ENCODE assay signal across 24 cellular contexts in genomic region chr13:75492389-75492788, GRCh38. TPM values are rescaled to one million over a fixed set of nuclear protein-coding genes. Genes with fewer than 3 reads are reported as not detected.
DNase-seq lines count a peak whose midpoint lies in the region; ATAC-seq, FAIRE-seq and TF ChIP-seq lines count a peak whose summit lies in the region.
"Had no signal": no experiment of that assay in that cellular context is flagged by ENCODE, and none has a peak within 500 bp of the region (broad histone marks: within the 10 kb centered on the region; RNA-seq: fewer than 3 reads in every experiment).

No MANE protein-coding gene starts in this region.

- H4K8ac ChIP-seq in H1 (ENCODE audit: extremely low read depth, insufficient read depth, low read length), result no peak overlapping the region

- H3K4me2 ChIP-seq in H1 (ENCODE audit: insufficient read depth in 1 of 2, low read depth in 2 of 2, low read length in 2 of 2), result no peak overlapping the region
- H3K4me2 ChIP-seq: BLaER1 had no signal

- no peak overlapping the region for H2BK120ac ChIP-seq in H1 (replicated peaks; ENCODE audit: low read depth, low read length)

- no peak overlapping the region for H3K14ac ChIP-seq in H1 (ENCODE audit: insufficient read length)

- H4K20me1 ChIP-seq in H1 (replicated peaks in 1 of 2; ENCODE audit: control insufficient read depth in 1 of 2, insufficient read depth in 2 of 2, low read length in 2 of 2), result no peaks in the 10 kb centered on the region
- H4K20me1 ChIP-seq: BLaER1 had no signal

- no peak overlapping the region for H2BK20ac ChIP-seq in H1 (ENCODE audit: low read length)

- CTCF ChIA-PET in activated naive CD4-positive, alpha-beta T cell treated with anti-CD3 and anti-CD28 coated beads for 36 hours (lab: Charles Lee), result no interaction called here
- CTCF ChIA-PET in H1 (lab: Charles Lee; ENCODE audit: partially characterized antibody), result interaction anchor here (1.2 to 1.8 kb wide), 2 partner anchors 10 to 30 kb away, joined by 4 to 5 read pairs; partner anchors contain the start of gene TBC1D4

- no peaks in the 10 kb centered on the region for H3K23me2 ChIP-seq in H1 (ENCODE audit: low read depth, low read length)

- WGBS in H1 (ENCODE audit: extremely low coverage in 1 of 2, insufficient coverage in 1 of 2, insufficient read length in 1 of 2, insufficient replicate concordance in 2 of 2, low coverage in 1 of 2, low lambda C conversion rate in 2 of 2, missing lambda C conversion rate in 1 of 2), 2 experiments, result 93% methylated on average over 5 of the region's 5 CpGs; no CpG with 5 or more reads in 1 of the 2 experiments

- H3K27ac ChIP-seq in H1 (ENCODE audit: low read depth, low read length), result no peak overlapping the region
- H3K27ac ChIP-seq in subcutaneous abdominal adipose tissue (ENCODE audit: low read depth, low read length), result peak overlapping the region; percentile 53
- H3K27ac ChIP-seq: BLaER1, esophagus muscularis mucosa, tibial nerve had no signal

- no peak overlapping the region for H4K5ac ChIP-seq in H1 (ENCODE audit: insufficient read length, low read depth, low read length)

- no peak overlapping the region for H2AK5ac ChIP-seq in H1 (ENCODE audit: low read depth, low read length)

- no peak for TF ChIP-seq RAD21 in H1 (IDR thresholded peaks at IDR 0.05 in 1 of 2, conservative IDR thresholded peaks at IDR 0.05 in 1 of 2; ENCODE audit: low read depth in 2 of 2, low read length in 2 of 2)

- H3K9ac ChIP-seq in H1 (replicated peaks in 1 of 4; ENCODE audit: extremely low read depth in 1 of 4, low read depth in 3 of 4, low read length in 3 of 4) (no peak overlapping the region), subcutaneous abdominal adipose tissue (ENCODE audit: low read length in 5 of 5) (no peak overlapping the region)
- H3K9ac ChIP-seq: BLaER1 had no signal

- H2BK12ac ChIP-seq in H1 (ENCODE audit: low read depth, low read length), result no peak overlapping the region

- no peaks in the 10 kb centered on the region for H3K79me1 ChIP-seq in H1 (ENCODE audit: low read depth, low read length)

- POLR2A ChIA-PET in H1 (lab: Charles Lee; ENCODE audit: partially characterized antibody), result no interaction called here

- H3K4me1 Mint-ChIP-seq in activated naive CD4-positive, alpha-beta T cell treated with anti-CD3 and anti-CD28 coated beads for 36 hours (ENCODE audit: low read depth), result no peaks in the 10 kb centered on the region
- H3K4me1 Mint-ChIP-seq in progenitor cell of endocrine pancreas (ENCODE audit: low read depth), result peaks cover 11% of the 10 kb centered on the region
- H3K4me1 Mint-ChIP-seq: memory B cell had no signal

- TF ChIP-seq EP300 in H1 (IDR thresholded peaks at IDR 0.05; ENCODE audit: borderline replicate concordance in 1 of 2, low read depth in 2 of 2, low read length in 2 of 2), result no peak

- no peak overlapping the region for H3K4me3 Mint-ChIP-seq in activated naive CD4-positive, alpha-beta T cell treated with anti-CD3 and anti-CD28 coated beads for 36 hours
- no peak overlapping the region for H3K4me3 Mint-ChIP-seq in progenitor cell of endocrine pancreas (ENCODE audit: low read depth)
- H3K4me3 Mint-ChIP-seq: activated naive CD4-positive, alpha-beta T cell treated with anti-CD3 and anti-CD28 coated beads, Interleukin-2, amount 50 U/mL, for 24 hours; activated T-cell treated with anti-CD3 and anti-CD28 coated beads, Interleukin-2, amount 50 U/mL, for 72 hours; memory B cell had no signal

- TF ChIP-seq CTCF in H1 (IDR thresholded peaks at IDR 0.05; ENCODE audit: control extremely low read depth in 1 of 3, insufficient read depth in 1 of 3, low read depth in 1 of 3, low read length in 3 of 3) (no peak), progenitor cell of endocrine pancreas (IDR thresholded peaks at IDR 0.05; ENCODE audit: unreplicated experiment) (no peak)

- no peak overlapping the region for H2BK15ac ChIP-seq in H1 (ENCODE audit: low read length)

- H3K9me3 Mint-ChIP-seq in activated naive CD4-positive, alpha-beta T cell treated with anti-CD3 and anti-CD28 coated beads for 36 hours, result no peaks in the 10 kb centered on the region
- no peaks in the 10 kb centered on the region for H3K9me3 Mint-ChIP-seq in progenitor cell of endocrine pancreas (ENCODE audit: low read depth)
- H3K9me3 Mint-ChIP-seq: activated naive CD4-positive, alpha-beta T cell treated with anti-CD3 and anti-CD28 coated beads, Interleukin-2, amount 50 U/mL, for 24 hours; activated T-cell treated with anti-CD3 and anti-CD28 coated beads, Interleukin-2, amount 50 U/mL, for 72 hours; memory B cell had no signal

- no peak for TF ChIP-seq POLR2A in H1 (IDR thresholded peaks at IDR 0.05; ENCODE audit: control extremely low read depth in 1 of 2, low read depth in 2 of 2, low read length in 2 of 2)

- no peaks in the 10 kb centered on the region for H3K36me3 ChIP-seq in H1 (ENCODE audit: control insufficient read depth in 2 of 4, insufficient read depth in 4 of 4, low read length in 3 of 4)
- no peaks in the 10 kb centered on the region for H3K36me3 ChIP-seq in subcutaneous abdominal adipose tissue (ENCODE audit: control insufficient read depth in 5 of 5, insufficient read depth in 5 of 5, low read length in 5 of 5)
- H3K36me3 ChIP-seq: BLaER1, esophagus muscularis mucosa, tibial nerve had no signal

- no peaks in the 10 kb centered on the region for H3K36me3 Mint-ChIP-seq in activated naive CD4-positive, alpha-beta T cell treated with anti-CD3 and anti-CD28 coated beads for 36 hours (ENCODE audit: low read depth)
- H3K36me3 Mint-ChIP-seq in progenitor cell of endocrine pancreas (ENCODE audit: insufficient read depth), result no peaks in the 10 kb centered on the region
- H3K36me3 Mint-ChIP-seq: activated naive CD4-positive, alpha-beta T cell treated with anti-CD3 and anti-CD28 coated beads, Interleukin-2, amount 50 U/mL, for 24 hours; memory B cell had no signal

- DNase-seq in activated naive CD4-positive, alpha-beta T cell treated with anti-CD3 and anti-CD28 coated beads for 36 hours, result peak; percentile 15
- no peak for DNase-seq in activated naive CD4-positive, alpha-beta T cell treated with Interleukin-2 at 50 U/mL for 16 hours
- DNase-seq in OCI-M1 (lab: John Stamatoyannopoulos, UW) (peak; percentile 40), H1 (ENCODE audit: low read depth in 1 of 2, low spot score in 2 of 2) (no peak), progenitor cell of endocrine pancreas (ENCODE audit: low spot score, unreplicated experiment) (no peak), NCI-H1694 (lab: John Stamatoyannopoulos, UW) (no peak)
- DNase-seq: activated CD4-positive, alpha-beta T cell treated with anti-CD3 and anti-CD28 coated beads for 48 hours; activated T-cell treated with anti-CD3 and anti-CD28 coated beads, Interleukin-2, amount 50 U/mL, for 72 hours; effector CD8-positive, alpha-beta T cell; glutamatergic neuron; KG1; NCI-H1092 treated with DMSO at 0.1 percent for 48 hours; NCI-H2029; NCI-H345; SHP77 treated with DMSO at 0.1 percent for 48 hours; stimulated activated CD4-positive, alpha-beta T cell treated with anti-CD3 and anti-CD28 coated beads, Interleukin-4, amount 100 ng/mL, for 4 hours; stimulated activated naive CD8-positive, alpha-beta T cell treated with anti-CD3 and anti-CD28 coated beads, Interleukin-15, Interleukin-2, amounts not matched to agents 100 U/mL and 50 U/mL, for 24 hours had no signal

- no peak overlapping the region for H3K18ac ChIP-seq in H1 (ENCODE audit: extremely low read depth, low read length)

- peaks cover 17% of the 10 kb centered on the region for H3K27me3 Mint-ChIP-seq in activated naive CD4-positive, alpha-beta T cell treated with anti-CD3 and anti-CD28 coated beads for 36 hours (ENCODE audit: low read depth)
- peaks cover 3% of the 10 kb centered on the region for H3K27me3 Mint-ChIP-seq in progenitor cell of endocrine pancreas

- H3K79me2 ChIP-seq in H1 (ENCODE audit: control insufficient read depth in 1 of 2, insufficient read depth in 2 of 2, low read length in 2 of 2), result no peaks in the 10 kb centered on the region

- no peak overlapping the region for H3K4ac ChIP-seq in H1 (replicated peaks; ENCODE audit: insufficient read length, low read depth, low read length)

- H3K23ac ChIP-seq in H1 (ENCODE audit: insufficient read length), result no peak overlapping the region

- H4K91ac ChIP-seq in H1 (replicated peaks; ENCODE audit: insufficient read length, low read length), result no peak overlapping the region

- H3K9me3 ChIP-seq in H1 (ENCODE audit: insufficient read depth in 2 of 2, low read depth in 1 of 2, low read length in 1 of 2) (no peaks in the 10 kb centered on the region), subcutaneous abdominal adipose tissue (ENCODE audit: control insufficient read depth in 5 of 5, low read length in 5 of 5) (no peaks in the 10 kb centered on the region)
- H3K9me3 ChIP-seq: BLaER1, esophagus muscularis mucosa, tibial nerve had no signal

- ATAC-seq in HG03196 (IDR thresholded peaks at IDR 0.05; ENCODE audit: unreplicated experiment), result no peak
- ATAC-seq: activated T-cell treated with anti-CD3 and anti-CD28 coated beads, Interleukin-2, amount 50 U/mL, for 72 hours; stimulated activated naive CD8-positive, alpha-beta T cell treated with anti-CD3 and anti-CD28 coated beads, Interleukin-15, Interleukin-2, amounts not matched to agents 100 U/mL and 50 U/mL, for 24 hours had no signal

- no peak overlapping the region for H3K56ac ChIP-seq in H1 (replicated peaks; ENCODE audit: insufficient read length, low read depth, low read length)

- H2AFZ ChIP-seq in H1 (ENCODE audit: low read length), result no peak overlapping the region

- no peak overlapping the region for H3K27ac Mint-ChIP-seq in activated naive CD4-positive, alpha-beta T cell treated with anti-CD3 and anti-CD28 coated beads for 36 hours
- H3K27ac Mint-ChIP-seq in progenitor cell of endocrine pancreas, result no peak overlapping the region
- H3K27ac Mint-ChIP-seq: activated naive CD4-positive, alpha-beta T cell treated with anti-CD3 and anti-CD28 coated beads, Interleukin-2, amount 50 U/mL, for 24 hours; activated T-cell treated with anti-CD3 and anti-CD28 coated beads, Interleukin-2, amount 50 U/mL, for 72 hours; memory B cell had no signal

- H3K27me3 ChIP-seq in H1 (replicated peaks in 1 of 4; ENCODE audit: control insufficient read depth in 3 of 4, extremely low read depth in 1 of 4, insufficient read depth in 3 of 4, low read length in 3 of 4) (no peaks in the 10 kb centered on the region), subcutaneous abdominal adipose tissue (ENCODE audit: control insufficient read depth in 5 of 5, insufficient read depth in 4 of 5, low read length in 5 of 5) (no peaks in the 10 kb centered on the region)
- H3K27me3 ChIP-seq: BLaER1, tibial nerve had no signal

- no peaks in the 10 kb centered on the region for H3K4me1 ChIP-seq in H1 (replicated peaks in 1 of 4; ENCODE audit: control insufficient read depth in 3 of 4, insufficient read depth in 4 of 4, low read length in 3 of 4)
- peaks cover 0 to 22% (median 18%) of the 10 kb centered on the region in 5 donors for H3K4me1 ChIP-seq in subcutaneous abdominal adipose tissue (ENCODE audit: control insufficient read depth in 5 of 5, insufficient read depth in 5 of 5, low read length in 5 of 5)
- H3K4me1 ChIP-seq: esophagus muscularis mucosa had no signal

- H2BK5ac ChIP-seq in H1 (ENCODE audit: low read depth, low read length), result no peak overlapping the region

- no peak for FAIRE-seq in H1 (lab: Jason Lieb, UNC)

- intact Hi-C loops in activated naive CD4-positive, alpha-beta T cell treated with anti-CD3 and anti-CD28 coated beads for 36 hours (cut with micrococcal nuclease), result no loop called here

- H3K4me3 ChIP-seq in H1 (ENCODE audit: extremely low read depth in 1 of 4, insufficient read depth in 2 of 4, low read depth in 3 of 4, low read length in 4 of 4) (no peak overlapping the region), subcutaneous abdominal adipose tissue (ENCODE audit: low read depth in 1 of 5, low read length in 5 of 5) (no peak overlapping the region)
- H3K4me3 ChIP-seq: BLaER1, esophagus muscularis mucosa, tibial nerve had no signal

RNA-seq across cellular contexts. Expression of gene TBC1D4, which starts 10.4 kb away (rescaled TPM):
- total RNA-seq in activated naive CD4-positive, alpha-beta T cell treated with anti-CD3 and anti-CD28 coated beads for 36 hours, result 10 to 100 TPM; 13.4 to 19.7 TPM
- 37.5 and 39.0 TPM in 2 replicates for total RNA-seq in H1 (2021; fragmentation: NEBNext Ultra II Directional; extraction: Animal tissue kit (Norgen Biotek cat#: 25700))
- 11.6 and 16.7 TPM in 2 replicates for polyA plus RNA-seq in H1 (2011; rRNA removed)
- 16.4 TPM for polyA plus RNA-seq in H1 (2011; cell fraction: cytosol; rRNA removed)
- polyA plus RNA-seq in H1 (2011; cell fraction: nucleus; rRNA removed), result 21.3 TPM
- 19.2 to 25.6 TPM (median 20.6 TPM) in 4 replicates for polyA plus RNA-seq in H1 (2012, experiment 1 of 2)
- 1.6 TPM for polyA plus RNA-seq in H1 (2012, experiment 2 of 2)
- 22.9 TPM for polyA plus RNA-seq in H1 (2013, experiment 1 of 2)
- polyA plus RNA-seq in H1 (2013, experiment 2 of 2), result 22.2 TPM
- polyA minus RNA-seq in H1 (2011; rRNA and poly(A)+ RNA removed), result 61.6 and 62.0 TPM in 2 replicates
- 33.6 TPM for polyA minus RNA-seq in H1 (2011; cell fraction: cytosol; rRNA and poly(A)+ RNA removed)
- polyA minus RNA-seq in H1 (2011; cell fraction: nucleus; rRNA and poly(A)+ RNA removed), result 32.1 TPM
- 13.5 and 13.7 TPM in 2 replicates for total RNA-seq in progenitor cell of endocrine pancreas

RNA-seq across cellular contexts. Expression of gene COMMD6, which starts 45.3 kb away (rescaled TPM):
- total RNA-seq in activated naive CD4-positive, alpha-beta T cell treated with anti-CD3 and anti-CD28 coated beads for 36 hours, result 100 to 1,000 TPM in 1 of 2 experiments, 10 to 100 TPM in 1; 95.4 to 105 TPM
- total RNA-seq in H1 (2021; fragmentation: NEBNext Ultra II Directional; extraction: Animal tissue kit (Norgen Biotek cat#: 25700)), result 122 and 139 TPM in 2 replicates
- 36.2 and 53.2 TPM in 2 replicates for polyA plus RNA-seq in H1 (2011; rRNA removed)
- polyA plus RNA-seq in H1 (2011; cell fraction: cytosol; rRNA removed), result 64.2 TPM
- 36.9 TPM for polyA plus RNA-seq in H1 (2011; cell fraction: nucleus; rRNA removed)
- 129 to 223 TPM (median 177 TPM) in 4 replicates for polyA plus RNA-seq in H1 (2012, experiment 1 of 2)
- 760 TPM for polyA plus RNA-seq in H1 (2012, experiment 2 of 2)
- polyA plus RNA-seq in H1 (2013, experiment 1 of 2), result 212 TPM
- polyA plus RNA-seq in H1 (2013, experiment 2 of 2), result 212 TPM
- polyA minus RNA-seq in H1 (2011; rRNA and poly(A)+ RNA removed), result 9.1 and 16.3 TPM in 2 replicates
- polyA minus RNA-seq in H1 (2011; cell fraction: cytosol; rRNA and poly(A)+ RNA removed), result 17.7 TPM
- polyA minus RNA-seq in H1 (2011; cell fraction: nucleus; rRNA and poly(A)+ RNA removed), result 39.9 TPM
- total RNA-seq in progenitor cell of endocrine pancreas, result 171 and 172 TPM in 2 replicates

RNA-seq across cellular contexts. Expression of gene UCHL3, which starts 57.2 kb away (rescaled TPM):
- 10 to 100 TPM; 37.3 to 37.6 TPM for total RNA-seq in activated naive CD4-positive, alpha-beta T cell treated with anti-CD3 and anti-CD28 coated beads for 36 hours
- total RNA-seq in H1 (2021; fragmentation: NEBNext Ultra II Directional; extraction: Animal tissue kit (Norgen Biotek cat#: 25700)), result 61.1 and 63.1 TPM in 2 replicates
- 17.4 and 33.0 TPM in 2 replicates for polyA plus RNA-seq in H1 (2011; rRNA removed)
- 39.4 TPM for polyA plus RNA-seq in H1 (2011; cell fraction: cytosol; rRNA removed)
- polyA plus RNA-seq in H1 (2011; cell fraction: nucleus; rRNA removed), result 7.6 TPM
- polyA plus RNA-seq in H1 (2012, experiment 1 of 2), result 39.4 to 72.7 TPM (median 45.4 TPM) in 4 replicates
- 19.0 TPM for polyA plus RNA-seq in H1 (2012, experiment 2 of 2)
- polyA plus RNA-seq in H1 (2013, experiment 1 of 2), result 60.7 TPM
- 66.2 TPM for polyA plus RNA-seq in H1 (2013, experiment 2 of 2)
- 15.2 and 27.2 TPM in 2 replicates for polyA minus RNA-seq in H1 (2011; rRNA and poly(A)+ RNA removed)
- 11.1 TPM for polyA minus RNA-seq in H1 (2011; cell fraction: cytosol; rRNA and poly(A)+ RNA removed)
- 9.0 TPM for polyA minus RNA-seq in H1 (2011; cell fraction: nucleus; rRNA and poly(A)+ RNA removed)
- 39.6 and 43.0 TPM in 2 replicates for total RNA-seq in progenitor cell of endocrine pancreas

Comparison
In these comparisons a context has a peak if more than half of its experiments do, and no peak if none do; other contexts are left out.
1. DNase-seq: peak in activated naive CD4-positive, alpha-beta T cell treated with anti-CD3 and anti-CD28 coated beads for 36 hours (single experiment) and OCI-M1 (single experiment); none in activated naive CD4-positive, alpha-beta T cell treated with Interleukin-2 at 50 U/mL for 16 hours (single experiment), H1 (0 of 2), progenitor cell of endocrine pancreas (single experiment) and NCI-H1694 (single experiment).